In genomic region chr19:15672580-15673175, GRCh38 we compare ENCODE assay signal across 2 cellular contexts.
TF ChIP-seq lines count a peak whose summit lies in the region.

CYP4F12 (plus strand) TSS chr19:15673087; CDS start chr19:15673530, 443 bp downstream.

TF ChIP-seq in SK-N-SH treated with all-trans-retinoic acid at 6 μM for 48 hours, 23 proteins besides CTCF, POLR2A, EP300 and RAD21 (continued from another document):
- no peak for TF ChIP-seq CREB5 (CRISPR knock-in tag; IDR thresholded peaks at IDR 0.05; ENCODE audit: low read depth)
- TF ChIP-seq ZNF565 (CRISPR knock-in tag; conservative IDR thresholded peaks at IDR 0.05; ENCODE audit: low read depth): no peak
- no peak for TF ChIP-seq ZC3H10 (CRISPR knock-in tag; IDR thresholded peaks at IDR 0.05)
- TF ChIP-seq, protein P1, sequence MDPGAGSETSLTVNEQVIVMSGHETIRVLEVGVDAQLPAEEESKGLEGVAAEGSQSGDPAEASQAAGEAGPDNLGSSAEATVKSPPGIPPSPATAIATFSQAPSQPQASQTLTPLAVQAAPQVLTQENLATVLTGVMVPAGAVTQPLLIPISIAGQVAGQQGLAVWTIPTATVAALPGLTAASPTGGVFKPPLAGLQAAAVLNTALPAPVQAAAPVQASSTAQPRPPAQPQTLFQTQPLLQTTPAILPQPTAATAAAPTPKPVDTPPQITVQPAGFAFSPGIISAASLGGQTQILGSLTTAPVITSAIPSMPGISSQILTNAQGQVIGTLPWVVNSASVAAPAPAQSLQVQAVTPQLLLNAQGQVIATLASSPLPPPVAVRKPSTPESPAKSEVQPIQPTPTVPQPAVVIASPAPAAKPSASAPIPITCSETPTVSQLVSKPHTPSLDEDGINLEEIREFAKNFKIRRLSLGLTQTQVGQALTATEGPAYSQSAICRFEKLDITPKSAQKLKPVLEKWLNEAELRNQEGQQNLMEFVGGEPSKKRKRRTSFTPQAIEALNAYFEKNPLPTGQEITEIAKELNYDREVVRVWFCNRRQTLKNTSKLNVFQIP (CRISPR knock-in tag; IDR thresholded peaks at IDR 0.05; ENCODE audit: borderline replicate concordance, low read depth): no peak
- no peak for TF ChIP-seq OSR1 (CRISPR knock-in tag; IDR thresholded peaks at IDR 0.05)
- no peak for TF ChIP-seq ZFP3 (CRISPR knock-in tag; IDR thresholded peaks at IDR 0.05)
- TF ChIP-seq GLIS3 (CRISPR knock-in tag; IDR thresholded peaks at IDR 0.05): no peak
- no peak for TF ChIP-seq SNAI2 (CRISPR knock-in tag; IDR thresholded peaks at IDR 0.05)
- TF ChIP-seq PATZ1 (CRISPR knock-in tag; IDR thresholded peaks at IDR 0.05; ENCODE audit: borderline replicate concordance): no peak
- TF ChIP-seq ZFP30 (CRISPR knock-in tag; IDR thresholded peaks at IDR 0.05): no peak
- no peak for TF ChIP-seq BACH2 (CRISPR knock-in tag; IDR thresholded peaks at IDR 0.05; ENCODE audit: borderline replicate concordance)
- no peak for TF ChIP-seq ARNTL (CRISPR knock-in tag; IDR thresholded peaks at IDR 0.05; ENCODE audit: borderline replicate concordance, low read depth)
- no peak for TF ChIP-seq RARB (CRISPR knock-in tag; IDR thresholded peaks at IDR 0.05)
- TF ChIP-seq, protein P2, sequence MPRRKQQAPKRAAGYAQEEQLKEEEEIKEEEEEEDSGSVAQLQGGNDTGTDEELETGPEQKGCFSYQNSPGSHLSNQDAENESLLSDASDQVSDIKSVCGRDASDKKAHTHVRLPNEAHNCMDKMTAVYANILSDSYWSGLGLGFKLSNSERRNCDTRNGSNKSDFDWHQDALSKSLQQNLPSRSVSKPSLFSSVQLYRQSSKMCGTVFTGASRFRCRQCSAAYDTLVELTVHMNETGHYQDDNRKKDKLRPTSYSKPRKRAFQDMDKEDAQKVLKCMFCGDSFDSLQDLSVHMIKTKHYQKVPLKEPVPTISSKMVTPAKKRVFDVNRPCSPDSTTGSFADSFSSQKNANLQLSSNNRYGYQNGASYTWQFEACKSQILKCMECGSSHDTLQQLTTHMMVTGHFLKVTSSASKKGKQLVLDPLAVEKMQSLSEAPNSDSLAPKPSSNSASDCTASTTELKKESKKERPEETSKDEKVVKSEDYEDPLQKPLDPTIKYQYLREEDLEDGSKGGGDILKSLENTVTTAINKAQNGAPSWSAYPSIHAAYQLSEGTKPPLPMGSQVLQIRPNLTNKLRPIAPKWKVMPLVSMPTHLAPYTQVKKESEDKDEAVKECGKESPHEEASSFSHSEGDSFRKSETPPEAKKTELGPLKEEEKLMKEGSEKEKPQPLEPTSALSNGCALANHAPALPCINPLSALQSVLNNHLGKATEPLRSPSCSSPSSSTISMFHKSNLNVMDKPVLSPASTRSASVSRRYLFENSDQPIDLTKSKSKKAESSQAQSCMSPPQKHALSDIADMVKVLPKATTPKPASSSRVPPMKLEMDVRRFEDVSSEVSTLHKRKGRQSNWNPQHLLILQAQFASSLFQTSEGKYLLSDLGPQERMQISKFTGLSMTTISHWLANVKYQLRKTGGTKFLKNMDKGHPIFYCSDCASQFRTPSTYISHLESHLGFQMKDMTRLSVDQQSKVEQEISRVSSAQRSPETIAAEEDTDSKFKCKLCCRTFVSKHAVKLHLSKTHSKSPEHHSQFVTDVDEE (CRISPR knock-in tag; IDR thresholded peaks at IDR 0.05): no peak
- no peak for TF ChIP-seq TCF4 (CRISPR knock-in tag; IDR thresholded peaks at IDR 0.05; ENCODE audit: borderline replicate concordance)
- no peak for TF ChIP-seq PPARA (CRISPR knock-in tag; IDR thresholded peaks at IDR 0.05; ENCODE audit: borderline replicate concordance)
- TF ChIP-seq TOX (CRISPR knock-in tag; IDR thresholded peaks at IDR 0.05; ENCODE audit: borderline replicate concordance): no peak

TF ChIP-seq in SK-N-SH, 30 proteins besides CTCF, POLR2A, EP300 and RAD21 (continued from another document):
- no peak for TF ChIP-seq MXI1 (IDR thresholded peaks at IDR 0.05; ENCODE audit: low read depth, low read length)
- no peak for TF ChIP-seq CHD2 (IDR thresholded peaks at IDR 0.05; ENCODE audit: low read length, partially characterized antibody)
TF ChIP-seq in SK-N-SH: peak in this region for 0.
